1 cellular context compared by ENCODE assay signal in the genomic region with DNA sequence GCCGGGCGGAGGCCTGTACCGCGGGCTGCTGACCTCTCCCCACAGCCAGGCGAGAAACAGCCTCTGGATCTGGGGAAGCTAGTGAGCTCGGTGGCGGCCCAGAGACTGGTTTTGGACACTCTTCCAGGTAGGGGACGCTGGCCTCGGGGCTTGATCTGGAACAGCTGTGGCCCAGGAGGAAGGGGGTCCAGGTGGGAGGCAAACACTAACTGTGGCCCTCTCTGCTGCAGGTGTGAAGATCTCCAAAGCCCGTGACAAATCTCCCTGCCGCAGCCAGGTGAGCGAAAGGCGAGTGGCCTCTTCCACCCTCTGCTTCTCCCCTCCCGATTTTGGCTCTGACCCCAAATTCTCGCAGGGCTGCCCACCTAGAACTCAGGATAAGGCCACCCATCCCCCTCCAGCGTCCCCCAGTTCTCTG.
TF ChIP-seq lines count a peak whose summit lies in the region.

No MANE protein-coding gene starts in this region.

TF ChIP-seq in GM12878, 131 proteins besides CTCF, POLR2A, EP300 and RAD21:
- TF ChIP-seq HDAC6 (IDR thresholded peaks at IDR 0.05; ENCODE audit: unreplicated experiment) (no peak), PRDM15 (CRISPR knock-in tag; IDR thresholded peaks at IDR 0.05) (no peak), ATF7 (IDR thresholded peaks at IDR 0.05; ENCODE audit: low read depth) (no peak), ZNF592 (IDR thresholded peaks at IDR 0.05) (no peak), YBX1 (IDR thresholded peaks at IDR 0.05) (no peak), TCF12 (IDR thresholded peaks at IDR 0.05; ENCODE audit: low read depth, low read length) (no peak), ELK1 (IDR thresholded peaks at IDR 0.05; ENCODE audit: low read depth, low read length) (no peak), TARDBP (IDR thresholded peaks at IDR 0.05; ENCODE audit: borderline replicate concordance) (no peak), ATF3 (IDR thresholded peaks at IDR 0.05; ENCODE audit: borderline replicate concordance, extremely low read depth, low read depth, low read length) (no peak), BACH1 (IDR thresholded peaks at IDR 0.05; ENCODE audit: borderline replicate concordance) (no peak), MAX (IDR thresholded peaks at IDR 0.05; ENCODE audit: low read depth, low read length) (no peak), STAT1 (conservative IDR thresholded peaks at IDR 0.05) (no peak), RBBP5 (conservative IDR thresholded peaks at IDR 0.05) (no peak)
- TF ChIP-seq, protein P1, sequence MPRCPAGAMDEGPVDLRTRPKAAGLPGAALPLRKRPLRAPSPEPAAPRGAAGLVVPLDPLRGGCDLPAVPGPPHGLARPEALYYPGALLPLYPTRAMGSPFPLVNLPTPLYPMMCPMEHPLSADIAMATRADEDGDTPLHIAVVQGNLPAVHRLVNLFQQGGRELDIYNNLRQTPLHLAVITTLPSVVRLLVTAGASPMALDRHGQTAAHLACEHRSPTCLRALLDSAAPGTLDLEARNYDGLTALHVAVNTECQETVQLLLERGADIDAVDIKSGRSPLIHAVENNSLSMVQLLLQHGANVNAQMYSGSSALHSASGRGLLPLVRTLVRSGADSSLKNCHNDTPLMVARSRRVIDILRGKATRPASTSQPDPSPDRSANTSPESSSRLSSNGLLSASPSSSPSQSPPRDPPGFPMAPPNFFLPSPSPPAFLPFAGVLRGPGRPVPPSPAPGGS (IDR thresholded peaks at IDR 0.05; ENCODE audit: borderline replicate concordance, insufficient read depth, low read depth, low read length, poor library complexity, severe bottlenecking), result no peak
